In genomic region chr5:157476699-157477408, GRCh38 we compare ENCODE assay signal across 7 cellular contexts. TPM values are rescaled to one million over a fixed set of nuclear protein-coding genes. Genes with fewer than 3 reads are reported as not detected.
A peak's percentile ranks its signal among the peaks of the same experiment; 100 is the strongest.
DNase-seq lines count a peak whose midpoint lies in the region; ATAC-seq, FAIRE-seq and TF ChIP-seq lines count a peak whose summit lies in the region.

No MANE protein-coding gene starts in this region.

- H3K4me3 Mint-ChIP-seq in natural killer cell treated with Interleukin-12 subunit alpha and Interleukin-12 subunit beta and Interleukin-15 and Interleukin-18, amount 100 ng/mL, for 72 hours: no peak overlapping the region

- H2AFZ ChIP-seq in GM23248: no peak overlapping the region

- peaks cover 0 to 2% of the 10 kb centered on the region in 2 donors for H3K27me3 Mint-ChIP-seq in natural killer cell treated with Interleukin-12 subunit alpha and Interleukin-12 subunit beta and Interleukin-15 and Interleukin-18, amount 100 ng/mL, for 72 hours

- H3K9me2 ChIP-seq in DOHH2 (replicated peaks; ENCODE audit: control insufficient read depth, low read length): no peaks in the 10 kb centered on the region
- H3K9me2 ChIP-seq in GM23248 (ENCODE audit: insufficient read depth): no peaks in the 10 kb centered on the region

- H3K4me1 ChIP-seq in DOHH2 (ENCODE audit: control insufficient read depth, low read length): peaks cover 34% of the 10 kb centered on the region
- peaks cover 13% of the 10 kb centered on the region for H3K4me1 ChIP-seq in GM23248 (ENCODE audit: insufficient read depth)

- peak; percentile 68 for FAIRE-seq in TTC549 (lab: Jason Lieb, UNC)

- no peaks in the 10 kb centered on the region for H4K20me1 ChIP-seq in DOHH2 (ENCODE audit: control insufficient read depth, insufficient read depth, low read depth, low read length)
- no peaks in the 10 kb centered on the region for H4K20me1 ChIP-seq in GM23248 (ENCODE audit: insufficient read depth)

- H3K36me3 Mint-ChIP-seq in natural killer cell treated with Interleukin-12 subunit alpha and Interleukin-12 subunit beta and Interleukin-15 and Interleukin-18, amount 100 ng/mL, for 72 hours: peaks cover 24% of the 10 kb centered on the region

- peaks cover 21 to 37% of the 10 kb centered on the region in 2 donors for H3K4me1 Mint-ChIP-seq in natural killer cell treated with Interleukin-12 subunit alpha and Interleukin-12 subunit beta and Interleukin-15 and Interleukin-18, amount 100 ng/mL, for 72 hours (ENCODE audit: low read depth in 2 of 2)

- in situ Hi-C loops in GM23248 (cut with MboI): loop anchor here (10.0 to 25.0 kb wide), 3 partner anchors 112 to 235 kb away; no protein-coding TSS in a partner anchor

- no peak overlapping the region for H3K27ac ChIP-seq in DOHH2 (ENCODE audit: low read depth, low read length)
- no peak overlapping the region for H3K27ac ChIP-seq in GM23248

- H3K9ac ChIP-seq in GM23248: no peak overlapping the region

- no peak overlapping the region for H3K4me3 ChIP-seq in DOHH2 (ENCODE audit: low read length)
- H3K4me3 ChIP-seq in GM23248: no peak overlapping the region

- peak; percentile 87 for DNase-seq in GM23248
- peak; percentile 74 for DNase-seq in NCI-H1694 (lab: John Stamatoyannopoulos, UW)
- DNase-seq in fibroblast of gingiva (ENCODE audit: low read depth): peak; percentile 58
- DNase-seq in natural killer cell treated with Interleukin-12 subunit alpha and Interleukin-12 subunit beta and Interleukin-15 and Interleukin-18, amount 100 ng/mL, for 72 hours (ENCODE audit: low spot score): peak; percentile 22

- no peaks in the 10 kb centered on the region for H3K9me3 Mint-ChIP-seq in natural killer cell treated with Interleukin-12 subunit alpha and Interleukin-12 subunit beta and Interleukin-15 and Interleukin-18, amount 100 ng/mL, for 72 hours

- H3K9me3 ChIP-seq in DOHH2 (ENCODE audit: control insufficient read depth, insufficient read depth, low read length) (no peaks in the 10 kb centered on the region), GM23248 (ENCODE audit: low read depth) (no peaks in the 10 kb centered on the region)

- H3K36me3 ChIP-seq in DOHH2 (ENCODE audit: control insufficient read depth, low read length) (peaks cover 65% of the 10 kb centered on the region), GM23248 (ENCODE audit: low read depth) (0 out of 2 replicates have a peak, but pooled peaks cover 5% of the 10 kb centered on the region)

- H3F3A ChIP-seq in DOHH2 (ENCODE audit: control insufficient read depth, insufficient read depth) (peaks cover 14% of the 10 kb centered on the region; the same call in 1 of the 2 replicates), GM23248 (ENCODE audit: insufficient read depth) (peaks cover 4% of the 10 kb centered on the region; the same call in 1 of the 2 replicates)

- ATAC-seq in natural killer cell treated with Interleukin-12 subunit alpha and Interleukin-12 subunit beta and Interleukin-15 and Interleukin-18, amount 100 ng/mL, for 72 hours: peak; percentile 45 to 58
- no peak for ATAC-seq in GM21390 (IDR thresholded peaks at IDR 0.05; ENCODE audit: unreplicated experiment)

- H3K27me3 ChIP-seq in DOHH2 (ENCODE audit: control insufficient read depth, low read length) (no peaks in the 10 kb centered on the region), GM23248 (replicated peaks; ENCODE audit: insufficient read depth) (no peaks in the 10 kb centered on the region)

- peak overlapping the region; percentile 44 to 55 for H3K27ac Mint-ChIP-seq in natural killer cell treated with Interleukin-12 subunit alpha and Interleukin-12 subunit beta and Interleukin-15 and Interleukin-18, amount 100 ng/mL, for 72 hours

- 62% methylated on average over 8 of the region's 8 CpGs for WGBS in GM23248 (ENCODE audit: low coverage in 1 of 2, low lambda C conversion rate in 2 of 2, missing lambda C conversion rate in 2 of 2), 2 experiments

- no peak overlapping the region for H3K4me2 ChIP-seq in DOHH2 (ENCODE audit: low read length)
- no peak overlapping the region for H3K4me2 ChIP-seq in GM23248 (ENCODE audit: unreplicated experiment)

- H3K79me2 ChIP-seq in DOHH2 (ENCODE audit: control insufficient read depth, low read length) (no peaks in the 10 kb centered on the region), GM23248 (ENCODE audit: insufficient read depth) (no peaks in the 10 kb centered on the region)

- TF ChIP-seq CTCF in DOHH2 (IDR thresholded peaks at IDR 0.05; ENCODE audit: low read depth, low read length, poor library complexity, severe bottlenecking): peak; percentile 83

RNA-seq across cellular contexts. Expression of gene NIPAL4, which starts 16.8 kb away (rescaled TPM):
- total RNA-seq in GM23248 (2014; rRNA removed; shearing (Covaris generic)): not detected in 2 replicates
- not detected in 2 replicates for polyA plus RNA-seq in GM23248 (2016; fragmentation: Nextera tagmentation; extraction: Ambion mirVana)
- total RNA-seq in natural killer cell treated with Interleukin-12 subunit alpha and Interleukin-12 subunit beta and Interleukin-15 and Interleukin-18, amount 100 ng/mL, for 72 hours: 1 to 10 TPM in 1 of 2 donors, under 1 TPM in 1; 0.43 to 1.2 TPM

Comparison
In these comparisons a context has a peak if more than half of its experiments do, and no peak if none do; other contexts are left out.
1. DNase-seq: peak in every context shown above with its lines; median percentile 87 in GM23248; 74 in NCI-H1694; 58 in fibroblast of gingiva; 22 in natural killer cell treated with Interleukin-12 subunit alpha and Interleukin-12 subunit beta and Interleukin-15 and Interleukin-18, amount 100 ng/mL, for 72 hours.